Comparison of ENCODE assay signal across 18 cellular contexts in the genomic region with DNA sequence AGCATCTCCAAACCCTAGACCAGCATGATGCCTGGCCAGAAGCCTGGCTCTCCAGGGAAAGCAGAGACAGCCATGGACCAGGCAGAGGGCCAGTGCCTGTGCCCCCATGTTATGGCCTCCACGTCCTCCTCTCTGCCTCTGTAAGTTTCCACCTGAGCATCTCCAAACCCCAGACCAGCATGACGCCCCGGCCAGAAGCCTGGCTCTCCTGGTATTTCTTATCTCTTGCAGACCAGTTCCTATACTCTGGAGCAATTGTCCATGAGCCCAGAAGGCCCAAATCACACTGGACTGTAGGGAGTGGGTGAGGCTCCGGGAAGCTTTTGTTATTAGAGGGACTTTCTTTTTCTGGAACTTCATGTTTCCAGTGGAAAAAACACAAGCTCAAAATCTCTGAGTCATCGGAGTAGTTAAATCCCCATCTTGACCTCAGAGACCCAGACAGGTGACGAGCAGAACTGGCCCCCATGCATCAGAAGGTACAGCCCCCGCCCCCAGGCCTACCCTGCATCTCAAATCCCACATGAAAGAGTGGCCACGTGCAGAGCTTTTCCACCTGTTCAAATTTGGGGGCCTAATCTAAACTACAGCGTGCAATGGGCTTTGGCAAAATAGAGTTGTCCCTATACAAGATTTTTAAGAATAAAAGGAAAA.
DNase-seq lines count a peak whose midpoint lies in the region; ATAC-seq and TF ChIP-seq lines count a peak whose summit lies in the region.
"Had no signal": no experiment of that assay in that cellular context is flagged by ENCODE, and none has a peak within 500 bp of the region (broad histone marks: within the 10 kb centered on the region; RNA-seq: fewer than 3 reads in every experiment).

No MANE protein-coding gene starts in this region.

- H3K9me3 ChIP-seq in hepatocyte (ENCODE audit: low read depth), result no peaks in the 10 kb centered on the region
- H3K9me3 ChIP-seq: Peyer's patch had no signal

- no peak overlapping the region for H3K4me2 ChIP-seq in hepatocyte
- H3K4me2 ChIP-seq: KMS-11 had no signal

- peaks cover 9% of the 10 kb centered on the region for H3K4me1 ChIP-seq in hepatocyte (ENCODE audit: insufficient read depth)
- H3K4me1 ChIP-seq: Peyer's patch had no signal

- H3K9me2 ChIP-seq in hepatocyte (replicated peaks; ENCODE audit: insufficient read depth), result no peaks in the 10 kb centered on the region

- H3K27me3 Mint-ChIP-seq in activated T-cell treated with anti-CD3 and anti-CD28 coated beads, Interleukin-2, amount 50 U/mL, for 72 hours (ENCODE audit: low read depth), result peaks cover 21% of the 10 kb centered on the region
- H3K27me3 Mint-ChIP-seq in stimulated activated naive B cell treated with anti-CD40 and anti-IgM and Interleukin-4, amounts not matched to agents 10 μg/mL and 1 μg/mL and 100 μg/mL, for 72 hours, result peaks cover 22 to 27% of the 10 kb centered on the region in 2 donors

- H2AFZ ChIP-seq in hepatocyte, result no peak overlapping the region

- H3K27ac ChIP-seq in hepatocyte, result peak overlapping the region; percentile 54
- H3K27ac ChIP-seq: C4-2B, HL-60, KMS-11, Peyer's patch had no signal

- H3K27me3 ChIP-seq in hepatocyte, result no peaks in the 10 kb centered on the region
- H3K27me3 ChIP-seq: Peyer's patch had no signal

- no peaks in the 10 kb centered on the region for H4K20me1 ChIP-seq in hepatocyte (ENCODE audit: insufficient read depth, poor library complexity, severe bottlenecking)

- no peak overlapping the region for H3K4me3 ChIP-seq in hepatocyte
- H3K4me3 ChIP-seq: Peyer's patch had no signal

- no peaks in the 10 kb centered on the region for H3K9me3 Mint-ChIP-seq in activated T-cell treated with anti-CD3 and anti-CD28 coated beads, Interleukin-2, amount 50 U/mL, for 72 hours
- H3K9me3 Mint-ChIP-seq in stimulated activated naive B cell treated with anti-CD40 and anti-IgM and Interleukin-4, amounts not matched to agents 10 μg/mL and 1 μg/mL and 100 μg/mL, for 72 hours, result peaks cover 0 to 2% of the 10 kb centered on the region in 2 donors

- peak; percentile 32 to 60 for ATAC-seq in activated T-cell treated with anti-CD3 and anti-CD28 coated beads, Interleukin-2, amount 50 U/mL, for 72 hours (replicated peaks in 1 of 2)
- ATAC-seq in stimulated activated naive B cell treated with anti-CD40 and anti-IgM and Interleukin-4, amounts not matched to agents 10 μg/mL and 1 μg/mL and 100 μg/mL, for 72 hours (replicated peaks), result peak; percentile 35 to 67
- ATAC-seq in HG02870 (IDR thresholded peaks at IDR 0.05; ENCODE audit: unreplicated experiment) (no peak), HG02981 (IDR thresholded peaks at IDR 0.05; ENCODE audit: unreplicated experiment) (no peak)

- peaks cover 9% of the 10 kb centered on the region for H3K4me1 Mint-ChIP-seq in activated T-cell treated with anti-CD3 and anti-CD28 coated beads, Interleukin-2, amount 50 U/mL, for 72 hours (ENCODE audit: low read depth)
- peaks cover 0 to 5% of the 10 kb centered on the region in 2 donors for H3K4me1 Mint-ChIP-seq in stimulated activated naive B cell treated with anti-CD40 and anti-IgM and Interleukin-4, amounts not matched to agents 10 μg/mL and 1 μg/mL and 100 μg/mL, for 72 hours

- peak in 1 of 2 donors; percentile 8 for DNase-seq in activated T-cell treated with anti-CD3 and anti-CD28 coated beads, Interleukin-2, amount 50 U/mL, for 72 hours
- DNase-seq in activated T-cell treated with anti-CD3 and anti-CD28 coated beads, Interleukin-2, amount 50 U/mL, for 1 hour, result no peak
- peak; percentile 7 for DNase-seq in LHCN-M2 (ENCODE audit: low read depth)
- no peak for DNase-seq in hepatocyte (ENCODE audit: low spot score)
- no peak for DNase-seq in stimulated activated naive B cell treated with anti-CD40 and anti-IgM and Interleukin-4, amounts not matched to agents 10 μg/mL and 1 μg/mL and 100 μg/mL, for 72 hours
- DNase-seq in NOMO-1 treated with dmso at 0.1 percent for 144 hours (lab: John Stamatoyannopoulos, UW; ENCODE audit: unreplicated experiment), result no peak
- DNase-seq: COR-L47, MM.1S, NCI-H1105 treated with DMSO at 0.1 percent for 48 hours, NCI-H187 treated with DMSO at 0.1 percent for 48 hours, NCI-H2171, Peyer's patch, SHP77 had no signal

- 81% methylated on average over 9 of the region's 9 CpGs for WGBS in hepatocyte (ENCODE audit: low lambda C conversion rate, missing lambda C conversion rate)

- H3K27ac Mint-ChIP-seq in activated T-cell treated with anti-CD3 and anti-CD28 coated beads, Interleukin-2, amount 50 U/mL, for 72 hours, result no peak overlapping the region
- H3K27ac Mint-ChIP-seq in stimulated activated naive B cell treated with anti-CD40 and anti-IgM and Interleukin-4, amounts not matched to agents 10 μg/mL and 1 μg/mL and 100 μg/mL, for 72 hours, result no peak overlapping the region

- H3K36me3 ChIP-seq in hepatocyte (replicated peaks; ENCODE audit: insufficient read depth, low read depth), result no peaks in the 10 kb centered on the region
- H3K36me3 ChIP-seq: Peyer's patch had no signal

- no peaks in the 10 kb centered on the region for H3K36me3 Mint-ChIP-seq in activated T-cell treated with anti-CD3 and anti-CD28 coated beads, Interleukin-2, amount 50 U/mL, for 72 hours (ENCODE audit: insufficient read depth in 2 of 2)
- no peaks in the 10 kb centered on the region for H3K36me3 Mint-ChIP-seq in stimulated activated naive B cell treated with anti-CD40 and anti-IgM and Interleukin-4, amounts not matched to agents 10 μg/mL and 1 μg/mL and 100 μg/mL, for 72 hours

- TF ChIP-seq CTCF in hepatocyte (IDR thresholded peaks at IDR 0.05; ENCODE audit: poor library complexity), result no peak

- H3K79me2 ChIP-seq in hepatocyte, result no peaks in the 10 kb centered on the region

- H3K4me3 Mint-ChIP-seq in activated T-cell treated with anti-CD3 and anti-CD28 coated beads, Interleukin-2, amount 50 U/mL, for 72 hours, result no peak overlapping the region
- H3K4me3 Mint-ChIP-seq in stimulated activated naive B cell treated with anti-CD40 and anti-IgM and Interleukin-4, amounts not matched to agents 10 μg/mL and 1 μg/mL and 100 μg/mL, for 72 hours, result no peak overlapping the region

Comparison
In these comparisons a context has a peak if more than half of its experiments do, and no peak if none do; other contexts are left out.
1. ATAC-seq: peak in activated T-cell treated with anti-CD3 and anti-CD28 coated beads, Interleukin-2, amount 50 U/mL, for 72 hours (2 of 2) and stimulated activated naive B cell treated with anti-CD40 and anti-IgM and Interleukin-4, amounts not matched to agents 10 μg/mL and 1 μg/mL and 100 μg/mL, for 72 hours (2 of 2); none in HG02870 (single experiment) and HG02981 (single experiment).